ENCODE assay signal across 44 cellular contexts in genomic region chr1:192358822-192359221, GRCh38. TPM values are rescaled to one million over a fixed set of nuclear protein-coding genes. Genes with fewer than 3 reads are reported as not detected.
"Had no signal": no experiment of that assay in that cellular context is flagged by ENCODE, and none has a peak within 500 bp of the region (broad histone marks: within the 10 kb centered on the region; RNA-seq: fewer than 3 reads in every experiment).

No MANE protein-coding gene starts in this region.

- DNase-seq: activated effector memory CD4-positive, alpha-beta T cell treated with anti-CD3 and anti-CD28 coated beads, Interleukin-2, amount 50 U/mL, for 16 hours; activated effector memory CD4-positive, alpha-beta T cell treated with Interleukin-2 at 50 U/mL for 16 hours; activated gamma-delta T cell; activated gamma-delta T cell treated with Interleukin-2 at 50 U/mL for 16 hours; activated naive CD4-positive, alpha-beta T cell; activated naive CD4-positive, alpha-beta T cell treated with anti-CD3 and anti-CD28 coated beads for 36 hours; activated naive CD4-positive, alpha-beta T cell treated with anti-CD3 and anti-CD28 coated beads, Interleukin-2, amount 10 ng/mL, durations not matched to agents 7 days and 5 days; activated naive CD4-positive, alpha-beta T cell treated with anti-CD3 and anti-CD28 coated beads, Interleukin-2, amount 50 U/mL, for 16 hours; activated naive CD4-positive, alpha-beta T cell treated with Interleukin-2 at 50 U/mL for 16 hours; activated naive CD8-positive, alpha-beta T cell treated with anti-CD3 and anti-CD28 coated beads for 36 hours; activated naive CD8-positive, alpha-beta T cell treated with anti-CD3 and anti-CD28 coated beads, Interleukin-2, amount 10 ng/mL, durations not matched to agents 7 days and 5 days; activated naive CD8-positive, alpha-beta T cell treated with anti-CD3 and anti-CD28 coated beads, Interleukin-2, amount 50 U/mL, for 24 hours; activated T-cell treated with anti-CD3 and anti-CD28 coated beads for 4 hours; activated T-cell treated with anti-CD3 and anti-CD28 coated beads, Interleukin-2, amount 50 U/mL, for 1 hour; activated T-cell treated with anti-CD3 and anti-CD28 coated beads, Interleukin-2, amount 50 U/mL, for 24 hours; activated T-cell treated with anti-CD3 and anti-CD28 coated beads, Interleukin-2, amount 50 U/mL, for 4 hours; activated T-cell treated with anti-CD3 and anti-CD28 coated beads, Interleukin-2, amount 50 U/mL, for 48 hours; activated T-cell treated with anti-CD3 and anti-CD28 coated beads, Interleukin-2, amount 50 U/mL, for 72 hours; adrenal gland; amniotic stem cell; amygdala; anterior cingulate cortex; aorta; body of pancreas; brain microvascular endothelial cell; caudate nucleus; central memory CD4-positive, alpha-beta T cell; cerebellar nuclear complex had no signal

- H3K27ac ChIP-seq: adrenal gland, ascending aorta, body of pancreas, brain microvascular endothelial cell, breast epithelium, cardiac muscle cell had no signal

- H3K36me3 ChIP-seq: adrenal gland, ascending aorta, brain microvascular endothelial cell, breast epithelium, cardiac muscle cell had no signal

- H3K27ac Mint-ChIP-seq: activated naive CD4-positive, alpha-beta T cell treated with anti-CD3 and anti-CD28 coated beads for 36 hours; activated naive CD4-positive, alpha-beta T cell treated with anti-CD3 and anti-CD28 coated beads, Interleukin-2, amount 10 ng/mL, durations not matched to agents 7 days and 5 days; activated naive CD4-positive, alpha-beta T cell treated with anti-CD3 and anti-CD28 coated beads, Interleukin-2, amount 50 U/mL, for 24 hours; activated naive CD4-positive, alpha-beta T cell treated with anti-CD3 and anti-CD28 coated beads, Interleukin-2, amount 50 U/mL, for 72 hours; activated naive CD8-positive, alpha-beta T cell; activated naive CD8-positive, alpha-beta T cell treated with anti-CD3 and anti-CD28 coated beads for 36 hours; activated naive CD8-positive, alpha-beta T cell treated with anti-CD3 and anti-CD28 coated beads, Interleukin-2, amount 10 ng/mL, durations not matched to agents 7 days and 5 days; activated naive CD8-positive, alpha-beta T cell treated with anti-CD3 and anti-CD28 coated beads, Interleukin-2, amount 50 U/mL, for 24 hours; activated T-cell treated with anti-CD3 and anti-CD28 coated beads, Interleukin-2, amount 50 U/mL, for 24 hours; activated T-cell treated with anti-CD3 and anti-CD28 coated beads, Interleukin-2, amount 50 U/mL, for 72 hours; activated T-helper 1 cell treated with anti-CD3 and anti-CD28 coated beads, Interleukin-12 subunit alpha, Interleukin-12 subunit beta, Interleukin-2, Interleukin-4 antibody, amounts not matched to agents 30 ng/mL and 10 ng/mL and 1 ng/mL, durations not matched to agents 14 hours and 24 hours and 36 hours; activated T-helper 17 cell treated with anti-CD3 and anti-CD28 coated beads, Interleukin-2, amount 50 U/mL, for 72 hours; activated T-helper 2 cell treated with anti-CD3 and anti-CD28 coated beads, Interferon-gamma antibody, Interleukin-2, Interleukin-4, amounts not matched to agents 10 μg/mL and 5 μg/mL and 100 μg/mL, durations not matched to agents 14 hours and 24 hours and 36 hours; brain had no signal

- ATAC-seq: activated naive CD4-positive, alpha-beta T cell treated with anti-CD3 and anti-CD28 coated beads, Interleukin-2, amount 50 U/mL, for 72 hours; activated naive CD8-positive, alpha-beta T cell treated with anti-CD3 and anti-CD28 coated beads, Interleukin-2, amount 50 U/mL, for 24 hours; activated T-cell treated with anti-CD3 and anti-CD28 coated beads, Interleukin-2, amount 50 U/mL, for 4 hours; activated T-cell treated with anti-CD3 and anti-CD28 coated beads, Interleukin-2, amount 50 U/mL, for 72 hours; activated T-helper 17 cell treated with anti-CD3 and anti-CD28 coated beads, Interleukin-2, amount 50 U/mL, for 72 hours; body of pancreas had no signal

- H3K36me3 Mint-ChIP-seq: activated naive CD4-positive, alpha-beta T cell treated with anti-CD3 and anti-CD28 coated beads, Interleukin-2, amount 10 ng/mL, durations not matched to agents 7 days and 5 days; activated naive CD4-positive, alpha-beta T cell treated with anti-CD3 and anti-CD28 coated beads, Interleukin-2, amount 50 U/mL, for 24 hours; activated naive CD4-positive, alpha-beta T cell treated with anti-CD3 and anti-CD28 coated beads, Interleukin-2, amount 50 U/mL, for 72 hours; activated naive CD8-positive, alpha-beta T cell; activated naive CD8-positive, alpha-beta T cell treated with anti-CD3 and anti-CD28 coated beads for 36 hours; activated naive CD8-positive, alpha-beta T cell treated with anti-CD3 and anti-CD28 coated beads, Interleukin-2, amount 10 ng/mL, durations not matched to agents 7 days and 5 days; brain had no signal

- H3K4me1 Mint-ChIP-seq: activated naive CD4-positive, alpha-beta T cell treated with anti-CD3 and anti-CD28 coated beads, Interleukin-2, amount 10 ng/mL, durations not matched to agents 7 days and 5 days; activated naive CD4-positive, alpha-beta T cell treated with anti-CD3 and anti-CD28 coated beads, Interleukin-2, amount 50 U/mL, for 24 hours; activated naive CD8-positive, alpha-beta T cell treated with anti-CD3 and anti-CD28 coated beads for 36 hours; activated naive CD8-positive, alpha-beta T cell treated with anti-CD3 and anti-CD28 coated beads, Interleukin-2, amount 10 ng/mL, durations not matched to agents 7 days and 5 days; activated naive CD8-positive, alpha-beta T cell treated with anti-CD3 and anti-CD28 coated beads, Interleukin-2, amount 50 U/mL, for 24 hours; activated T-helper 17 cell treated with anti-CD3 and anti-CD28 coated beads, Interleukin-2, amount 50 U/mL, for 72 hours; central memory CD8-positive, alpha-beta T cell had no signal

- H3K4me3 Mint-ChIP-seq: activated naive CD4-positive, alpha-beta T cell treated with anti-CD3 and anti-CD28 coated beads for 36 hours; activated naive CD4-positive, alpha-beta T cell treated with anti-CD3 and anti-CD28 coated beads, Interleukin-2, amount 10 ng/mL, durations not matched to agents 7 days and 5 days; activated naive CD4-positive, alpha-beta T cell treated with anti-CD3 and anti-CD28 coated beads, Interleukin-2, amount 50 U/mL, for 24 hours; activated naive CD8-positive, alpha-beta T cell; activated naive CD8-positive, alpha-beta T cell treated with anti-CD3 and anti-CD28 coated beads for 36 hours; activated naive CD8-positive, alpha-beta T cell treated with anti-CD3 and anti-CD28 coated beads, Interleukin-2, amount 10 ng/mL, durations not matched to agents 7 days and 5 days; activated naive CD8-positive, alpha-beta T cell treated with anti-CD3 and anti-CD28 coated beads, Interleukin-2, amount 50 U/mL, for 24 hours; activated T-cell treated with anti-CD3 and anti-CD28 coated beads, Interleukin-2, amount 50 U/mL, for 24 hours; activated T-cell treated with anti-CD3 and anti-CD28 coated beads, Interleukin-2, amount 50 U/mL, for 4 hours; activated T-cell treated with anti-CD3 and anti-CD28 coated beads, Interleukin-2, amount 50 U/mL, for 72 hours; activated T-helper 1 cell treated with anti-CD3 and anti-CD28 coated beads, Interleukin-12 subunit alpha, Interleukin-12 subunit beta, Interleukin-2, Interleukin-4 antibody, amounts not matched to agents 30 ng/mL and 10 ng/mL and 1 ng/mL, durations not matched to agents 14 hours and 24 hours and 36 hours; activated T-helper 17 cell treated with anti-CD3 and anti-CD28 coated beads, Interleukin-2, amount 50 U/mL, for 72 hours; brain; central memory CD8-positive, alpha-beta T cell had no signal

- H3K9me3 ChIP-seq: adrenal gland, ascending aorta, body of pancreas, breast epithelium had no signal

- H3K4me3 ChIP-seq: adrenal gland, ascending aorta, body of pancreas, breast epithelium, cardiac muscle cell had no signal

- H3K27me3 Mint-ChIP-seq: activated naive CD4-positive, alpha-beta T cell treated with anti-CD3 and anti-CD28 coated beads, Interleukin-2, amount 10 ng/mL, durations not matched to agents 7 days and 5 days; activated naive CD4-positive, alpha-beta T cell treated with anti-CD3 and anti-CD28 coated beads, Interleukin-2, amount 50 U/mL, for 24 hours; activated naive CD8-positive, alpha-beta T cell treated with anti-CD3 and anti-CD28 coated beads for 36 hours; activated naive CD8-positive, alpha-beta T cell treated with anti-CD3 and anti-CD28 coated beads, Interleukin-2, amount 10 ng/mL, durations not matched to agents 7 days and 5 days; activated naive CD8-positive, alpha-beta T cell treated with anti-CD3 and anti-CD28 coated beads, Interleukin-2, amount 50 U/mL, for 24 hours; activated T-cell treated with anti-CD3 and anti-CD28 coated beads, Interleukin-2, amount 50 U/mL, for 24 hours; activated T-helper 17 cell treated with anti-CD3 and anti-CD28 coated beads, Interleukin-2, amount 50 U/mL, for 72 hours; central memory CD8-positive, alpha-beta T cell had no signal

- H3K27me3 ChIP-seq: adrenal gland, ascending aorta, body of pancreas, brain microvascular endothelial cell, breast epithelium, cardiac muscle cell had no signal

- H3K4me1 ChIP-seq: adrenal gland, ascending aorta, body of pancreas, breast epithelium had no signal

- H3K9me3 Mint-ChIP-seq: activated naive CD4-positive, alpha-beta T cell treated with anti-CD3 and anti-CD28 coated beads for 36 hours; activated naive CD4-positive, alpha-beta T cell treated with anti-CD3 and anti-CD28 coated beads, Interleukin-2, amount 10 ng/mL, durations not matched to agents 7 days and 5 days; activated naive CD4-positive, alpha-beta T cell treated with anti-CD3 and anti-CD28 coated beads, Interleukin-2, amount 50 U/mL, for 24 hours; activated naive CD4-positive, alpha-beta T cell treated with anti-CD3 and anti-CD28 coated beads, Interleukin-2, amount 50 U/mL, for 72 hours; activated naive CD8-positive, alpha-beta T cell treated with anti-CD3 and anti-CD28 coated beads for 36 hours; activated naive CD8-positive, alpha-beta T cell treated with anti-CD3 and anti-CD28 coated beads, Interleukin-2, amount 10 ng/mL, durations not matched to agents 7 days and 5 days; activated naive CD8-positive, alpha-beta T cell treated with anti-CD3 and anti-CD28 coated beads, Interleukin-2, amount 50 U/mL, for 24 hours; activated T-cell treated with anti-CD3 and anti-CD28 coated beads, Interleukin-2, amount 50 U/mL, for 24 hours; activated T-cell treated with anti-CD3 and anti-CD28 coated beads, Interleukin-2, amount 50 U/mL, for 4 hours; activated T-cell treated with anti-CD3 and anti-CD28 coated beads, Interleukin-2, amount 50 U/mL, for 72 hours; activated T-helper 1 cell treated with anti-CD3 and anti-CD28 coated beads, Interleukin-12 subunit alpha, Interleukin-12 subunit beta, Interleukin-2, Interleukin-4 antibody, amounts not matched to agents 30 ng/mL and 10 ng/mL and 1 ng/mL, durations not matched to agents 14 hours and 24 hours and 36 hours; activated T-helper 17 cell treated with anti-CD3 and anti-CD28 coated beads, Interleukin-2, amount 50 U/mL, for 72 hours; activated T-helper 2 cell treated with anti-CD3 and anti-CD28 coated beads, Interferon-gamma antibody, Interleukin-2, Interleukin-4, amounts not matched to agents 10 μg/mL and 5 μg/mL and 100 μg/mL, durations not matched to agents 14 hours and 24 hours and 36 hours; brain had no signal

- FAIRE-seq: astrocyte, bronchial epithelial cell had no signal

RNA-seq across cellular contexts. Expression of gene RGS21, which starts 42.0 kb away (rescaled TPM):
- total RNA-seq: activated naive CD4-positive, alpha-beta T cell treated with anti-CD3 and anti-CD28 coated beads for 36 hours; activated naive CD4-positive, alpha-beta T cell treated with anti-CD3 and anti-CD28 coated beads, Interleukin-2, amount 50 U/mL, for 72 hours; activated naive CD8-positive, alpha-beta T cell treated with anti-CD3 and anti-CD28 coated beads for 36 hours; activated naive CD8-positive, alpha-beta T cell treated with anti-CD3 and anti-CD28 coated beads, Interleukin-2, amount 10 ng/mL, durations not matched to agents 7 days and 5 days; activated T-cell treated with anti-CD3 and anti-CD28 coated beads, Interleukin-2, amount 50 U/mL, for 4 hours; activated T-cell treated with anti-CD3 and anti-CD28 coated beads, Interleukin-2, amount 50 U/mL, for 72 hours; activated T-helper 1 cell treated with anti-CD3 and anti-CD28 coated beads, Interleukin-12 subunit alpha, Interleukin-12 subunit beta, Interleukin-2, Interleukin-4 antibody, amounts not matched to agents 30 ng/mL and 10 ng/mL and 1 ng/mL, durations not matched to agents 14 hours and 24 hours and 36 hours; activated T-helper 17 cell treated with anti-CD3 and anti-CD28 coated beads, Interleukin-2, amount 50 U/mL, for 72 hours; activated T-helper 2 cell treated with anti-CD3 and anti-CD28 coated beads, Interferon-gamma antibody, Interleukin-2, Interleukin-4, amounts not matched to agents 10 μg/mL and 5 μg/mL and 100 μg/mL, durations not matched to agents 14 hours and 24 hours and 36 hours; adrenal gland; aorta; ascending aorta; astrocyte; body of pancreas; breast epithelium; bronchial epithelial cell; cardiac muscle cell; cardiac septum; cerebellum had no signal
- polyA plus RNA-seq: adipose tissue, adrenal gland, aorta, cardiac muscle cell had no signal
